ENCODE assay signal across 2 cellular contexts in genomic region chr17:58375811-58376210, GRCh38.
A peak's percentile ranks its signal among the peaks of the same experiment; 100 is the strongest.
TF ChIP-seq lines count a peak whose summit lies in the region.

No MANE protein-coding gene starts in this region.

TF ChIP-seq in HEK293, 187 proteins besides CTCF, POLR2A, EP300 and RAD21:
- TF ChIP-seq WT1 (tag by site-specific recombination; IDR thresholded peaks at IDR 0.05) (no peak), EGR2 (tag by site-specific recombination; IDR thresholded peaks at IDR 0.05; ENCODE audit: low read depth) (no peak), ZNF354C (tag by site-specific recombination; IDR thresholded peaks at IDR 0.05; ENCODE audit: borderline replicate concordance, low read depth) (no peak), KLF17 (tag by site-specific recombination; IDR thresholded peaks at IDR 0.05) (no peak), ZNF548 (tag by site-specific recombination; IDR thresholded peaks at IDR 0.05) (no peak), ZIC2 (tag by site-specific recombination; IDR thresholded peaks at IDR 0.05) (0 out of 2 replicates have a peak, but pooled peaks have one; percentile 18), ZNF350 (tag by site-specific recombination; IDR thresholded peaks at IDR 0.05) (no peak)

TF ChIP-seq in K562, 482 proteins besides CTCF, POLR2A, EP300 and RAD21:
- peak; percentile 35; the same call in 1 of the 2 replicates for TF ChIP-seq SPI1 (IDR thresholded peaks at IDR 0.05; ENCODE audit: borderline replicate concordance, low read depth, low read length)
- no peak for TF ChIP-seq FOXJ2 (tag; IDR thresholded peaks at IDR 0.05)
